1 cellular context compared by ENCODE assay signal in the genomic region with DNA sequence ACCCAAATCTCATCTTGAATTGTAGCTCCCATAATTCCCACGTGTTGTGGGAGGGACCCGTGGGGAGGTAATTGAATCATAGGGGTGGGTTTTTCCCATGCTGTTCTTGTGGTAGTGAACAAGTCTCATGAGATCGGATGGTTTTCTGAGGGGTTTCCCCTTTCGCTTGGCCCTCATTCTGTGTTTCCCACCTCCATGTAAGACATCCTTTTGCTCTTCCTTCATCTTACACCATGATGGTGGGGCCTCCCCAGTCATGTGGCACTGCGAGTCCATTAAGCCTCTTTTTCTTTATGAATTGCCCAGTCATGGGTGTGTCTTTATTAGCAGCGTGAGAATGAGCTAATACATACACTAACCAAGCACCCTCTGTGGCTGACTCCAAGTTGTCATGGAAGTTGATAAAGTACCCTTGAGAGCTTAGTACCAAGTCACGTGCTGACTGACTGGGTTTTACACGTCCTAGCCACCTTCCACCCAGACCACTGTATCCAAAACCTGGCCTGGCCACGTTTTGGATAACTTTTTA.
TF ChIP-seq lines count a peak whose summit lies in the region.

No MANE protein-coding gene starts in this region.

TF ChIP-seq in endothelial cell of umbilical vein, 7 proteins besides CTCF, POLR2A, EP300 and RAD21 (continued from another document):
- TF ChIP-seq, protein P1, sequence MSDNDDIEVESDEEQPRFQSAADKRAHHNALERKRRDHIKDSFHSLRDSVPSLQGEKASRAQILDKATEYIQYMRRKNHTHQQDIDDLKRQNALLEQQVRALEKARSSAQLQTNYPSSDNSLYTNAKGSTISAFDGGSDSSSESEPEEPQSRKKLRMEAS (IDR thresholded peaks at IDR 0.05; ENCODE audit: insufficient read depth, insufficient read length), result no peak
